In the genomic region with DNA sequence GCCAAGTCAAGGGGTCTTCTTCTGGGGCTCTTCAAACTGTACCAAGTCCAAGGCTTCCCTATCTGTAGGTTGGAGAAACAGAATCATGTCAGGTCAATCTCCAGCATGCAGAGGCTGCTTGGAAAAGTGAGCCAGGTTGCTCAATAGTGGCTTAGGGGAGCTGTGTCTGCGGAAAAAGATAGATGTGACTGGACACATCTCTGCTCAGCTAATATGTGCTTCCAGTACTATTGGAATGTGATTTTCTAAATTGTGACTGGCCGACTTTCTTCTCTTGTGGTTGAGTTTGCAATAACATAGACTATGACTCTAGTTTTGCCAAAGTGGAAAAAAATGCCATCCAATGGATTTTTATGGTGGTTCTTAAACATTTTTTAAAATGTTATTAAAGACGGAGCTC, we compare ENCODE assay signal across 1 cellular context.
A peak's percentile ranks its signal among the peaks of the same experiment; 100 is the strongest.
TF ChIP-seq lines count a peak whose summit lies in the region.

No MANE protein-coding gene starts in this region.

TF ChIP-seq in IMR-90, 13 proteins besides CTCF, POLR2A, EP300 and RAD21:
- TF ChIP-seq, protein P1, sequence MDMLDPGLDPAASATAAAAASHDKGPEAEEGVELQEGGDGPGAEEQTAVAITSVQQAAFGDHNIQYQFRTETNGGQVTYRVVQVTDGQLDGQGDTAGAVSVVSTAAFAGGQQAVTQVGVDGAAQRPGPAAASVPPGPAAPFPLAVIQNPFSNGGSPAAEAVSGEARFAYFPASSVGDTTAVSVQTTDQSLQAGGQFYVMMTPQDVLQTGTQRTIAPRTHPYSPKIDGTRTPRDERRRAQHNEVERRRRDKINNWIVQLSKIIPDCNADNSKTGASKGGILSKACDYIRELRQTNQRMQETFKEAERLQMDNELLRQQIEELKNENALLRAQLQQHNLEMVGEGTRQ (IDR thresholded peaks at IDR 0.05; ENCODE audit: low read depth, low read length) = no peak
- TF ChIP-seq NFE2L2 (IDR thresholded peaks at IDR 0.05; ENCODE audit: low read depth, low read length) = 0 out of 2 replicates have a peak, but pooled peaks have one; percentile 5
- TF ChIP-seq FOS (IDR thresholded peaks at IDR 0.05; ENCODE audit: low read depth, low read length) = 0 out of 2 replicates have a peak, but pooled peaks have one; percentile 4
- no peak for TF ChIP-seq SMC3 (IDR thresholded peaks at IDR 0.05; ENCODE audit: low read depth, low read length)
- TF ChIP-seq RCOR1 (IDR thresholded peaks at IDR 0.05; ENCODE audit: insufficient replicate concordance, low read length) = peak; percentile 21
- TF ChIP-seq MAFK (IDR thresholded peaks at IDR 0.05; ENCODE audit: low read depth, low read length) = no peak
- TF ChIP-seq BHLHE40 (IDR thresholded peaks at IDR 0.05; ENCODE audit: low read depth, low read length) = no peak
- peak; percentile 95 for TF ChIP-seq CEBPB (IDR thresholded peaks at IDR 0.05; ENCODE audit: low read depth, low read length)
- no peak for TF ChIP-seq CHD1 (IDR thresholded peaks at IDR 0.05; ENCODE audit: low read depth, low read length)
- TF ChIP-seq MXI1 (IDR thresholded peaks at IDR 0.05; ENCODE audit: borderline replicate concordance, low read depth, low read length) = no peak
- TF ChIP-seq, protein P2, sequence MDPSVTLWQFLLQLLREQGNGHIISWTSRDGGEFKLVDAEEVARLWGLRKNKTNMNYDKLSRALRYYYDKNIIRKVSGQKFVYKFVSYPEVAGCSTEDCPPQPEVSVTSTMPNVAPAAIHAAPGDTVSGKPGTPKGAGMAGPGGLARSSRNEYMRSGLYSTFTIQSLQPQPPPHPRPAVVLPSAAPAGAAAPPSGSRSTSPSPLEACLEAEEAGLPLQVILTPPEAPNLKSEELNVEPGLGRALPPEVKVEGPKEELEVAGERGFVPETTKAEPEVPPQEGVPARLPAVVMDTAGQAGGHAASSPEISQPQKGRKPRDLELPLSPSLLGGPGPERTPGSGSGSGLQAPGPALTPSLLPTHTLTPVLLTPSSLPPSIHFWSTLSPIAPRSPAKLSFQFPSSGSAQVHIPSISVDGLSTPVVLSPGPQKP (IDR thresholded peaks at IDR 0.05; ENCODE audit: borderline replicate concordance, low read depth, low read length) = no peak
- TF ChIP-seq RFX5 (IDR thresholded peaks at IDR 0.05; ENCODE audit: low read depth, low read length) = no peak
- TF ChIP-seq MAZ (IDR thresholded peaks at IDR 0.05; ENCODE audit: borderline replicate concordance, low read depth, low read length) = no peak
